ENCODE assay signal across 1 cellular context in genomic region chr15:45347989-45348388, GRCh38.
A peak's percentile ranks its signal among the peaks of the same experiment; 100 is the strongest.
TF ChIP-seq lines count a peak whose summit lies in the region.

No MANE protein-coding gene starts in this region.

TF ChIP-seq in HepG2, 621 proteins besides CTCF, POLR2A, EP300 and RAD21:
- TF ChIP-seq GLI4 (CRISPR knock-in tag; IDR thresholded peaks at IDR 0.05; ENCODE audit: borderline replicate concordance), result no peak
- peak; percentile 80 for TF ChIP-seq PPARG (CRISPR knock-in tag; conservative IDR thresholded peaks at IDR 0.05)
- TF ChIP-seq NFIC (IDR thresholded peaks at IDR 0.05; ENCODE audit: low read length), result no peak
- TF ChIP-seq RXRB (CRISPR knock-in tag; IDR thresholded peaks at IDR 0.05; ENCODE audit: borderline replicate concordance), result peak; percentile 48; the same call in 1 of the 2 replicates
- TF ChIP-seq ZNF263 (CRISPR knock-in tag; IDR thresholded peaks at IDR 0.05), result no peak
- TF ChIP-seq, protein P1, sequence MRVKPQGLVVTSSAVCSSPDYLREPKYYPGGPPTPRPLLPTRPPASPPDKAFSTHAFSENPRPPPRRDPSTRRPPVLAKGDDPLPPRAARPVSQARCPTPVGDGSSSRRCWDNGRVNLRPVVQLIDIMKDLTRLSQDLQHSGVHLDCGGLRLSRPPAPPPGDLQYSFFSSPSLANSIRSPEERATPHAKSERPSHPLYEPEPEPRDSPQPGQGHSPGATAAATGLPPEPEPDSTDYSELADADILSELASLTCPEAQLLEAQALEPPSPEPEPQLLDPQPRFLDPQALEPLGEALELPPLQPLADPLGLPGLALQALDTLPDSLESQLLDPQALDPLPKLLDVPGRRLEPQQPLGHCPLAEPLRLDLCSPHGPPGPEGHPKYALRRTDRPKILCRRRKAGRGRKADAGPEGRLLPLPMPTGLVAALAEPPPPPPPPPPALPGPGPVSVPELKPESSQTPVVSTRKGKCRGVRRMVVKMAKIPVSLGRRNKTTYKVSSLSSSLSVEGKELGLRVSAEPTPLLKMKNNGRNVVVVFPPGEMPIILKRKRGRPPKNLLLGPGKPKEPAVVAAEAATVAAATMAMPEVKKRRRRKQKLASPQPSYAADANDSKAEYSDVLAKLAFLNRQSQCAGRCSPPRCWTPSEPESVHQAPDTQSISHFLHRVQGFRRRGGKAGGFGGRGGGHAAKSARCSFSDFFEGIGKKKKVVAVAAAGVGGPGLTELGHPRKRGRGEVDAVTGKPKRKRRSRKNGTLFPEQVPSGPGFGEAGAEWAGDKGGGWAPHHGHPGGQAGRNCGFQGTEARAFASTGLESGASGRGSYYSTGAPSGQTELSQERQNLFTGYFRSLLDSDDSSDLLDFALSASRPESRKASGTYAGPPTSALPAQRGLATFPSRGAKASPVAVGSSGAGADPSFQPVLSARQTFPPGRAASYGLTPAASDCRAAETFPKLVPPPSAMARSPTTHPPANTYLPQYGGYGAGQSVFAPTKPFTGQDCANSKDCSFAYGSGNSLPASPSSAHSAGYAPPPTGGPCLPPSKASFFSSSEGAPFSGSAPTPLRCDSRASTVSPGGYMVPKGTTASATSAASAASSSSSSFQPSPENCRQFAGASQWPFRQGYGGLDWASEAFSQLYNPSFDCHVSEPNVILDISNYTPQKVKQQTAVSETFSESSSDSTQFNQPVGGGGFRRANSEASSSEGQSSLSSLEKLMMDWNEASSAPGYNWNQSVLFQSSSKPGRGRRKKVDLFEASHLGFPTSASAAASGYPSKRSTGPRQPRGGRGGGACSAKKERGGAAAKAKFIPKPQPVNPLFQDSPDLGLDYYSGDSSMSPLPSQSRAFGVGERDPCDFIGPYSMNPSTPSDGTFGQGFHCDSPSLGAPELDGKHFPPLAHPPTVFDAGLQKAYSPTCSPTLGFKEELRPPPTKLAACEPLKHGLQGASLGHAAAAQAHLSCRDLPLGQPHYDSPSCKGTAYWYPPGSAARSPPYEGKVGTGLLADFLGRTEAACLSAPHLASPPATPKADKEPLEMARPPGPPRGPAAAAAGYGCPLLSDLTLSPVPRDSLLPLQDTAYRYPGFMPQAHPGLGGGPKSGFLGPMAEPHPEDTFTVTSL (CRISPR knock-in tag; IDR thresholded peaks at IDR 0.05; ENCODE audit: borderline replicate concordance), result peak; percentile 29; the same call in 1 of the 2 replicates
- peak; percentile 42; the same call in 1 of the 2 replicates for TF ChIP-seq NR2F6 (IDR thresholded peaks at IDR 0.05)
- TF ChIP-seq NR2F6 (CRISPR knock-in tag; IDR thresholded peaks at IDR 0.05), result no peak
- TF ChIP-seq MED1 (CRISPR knock-in tag; IDR thresholded peaks at IDR 0.05), result peak; percentile 18; the same call in 1 of the 2 replicates
- TF ChIP-seq, protein P2, sequence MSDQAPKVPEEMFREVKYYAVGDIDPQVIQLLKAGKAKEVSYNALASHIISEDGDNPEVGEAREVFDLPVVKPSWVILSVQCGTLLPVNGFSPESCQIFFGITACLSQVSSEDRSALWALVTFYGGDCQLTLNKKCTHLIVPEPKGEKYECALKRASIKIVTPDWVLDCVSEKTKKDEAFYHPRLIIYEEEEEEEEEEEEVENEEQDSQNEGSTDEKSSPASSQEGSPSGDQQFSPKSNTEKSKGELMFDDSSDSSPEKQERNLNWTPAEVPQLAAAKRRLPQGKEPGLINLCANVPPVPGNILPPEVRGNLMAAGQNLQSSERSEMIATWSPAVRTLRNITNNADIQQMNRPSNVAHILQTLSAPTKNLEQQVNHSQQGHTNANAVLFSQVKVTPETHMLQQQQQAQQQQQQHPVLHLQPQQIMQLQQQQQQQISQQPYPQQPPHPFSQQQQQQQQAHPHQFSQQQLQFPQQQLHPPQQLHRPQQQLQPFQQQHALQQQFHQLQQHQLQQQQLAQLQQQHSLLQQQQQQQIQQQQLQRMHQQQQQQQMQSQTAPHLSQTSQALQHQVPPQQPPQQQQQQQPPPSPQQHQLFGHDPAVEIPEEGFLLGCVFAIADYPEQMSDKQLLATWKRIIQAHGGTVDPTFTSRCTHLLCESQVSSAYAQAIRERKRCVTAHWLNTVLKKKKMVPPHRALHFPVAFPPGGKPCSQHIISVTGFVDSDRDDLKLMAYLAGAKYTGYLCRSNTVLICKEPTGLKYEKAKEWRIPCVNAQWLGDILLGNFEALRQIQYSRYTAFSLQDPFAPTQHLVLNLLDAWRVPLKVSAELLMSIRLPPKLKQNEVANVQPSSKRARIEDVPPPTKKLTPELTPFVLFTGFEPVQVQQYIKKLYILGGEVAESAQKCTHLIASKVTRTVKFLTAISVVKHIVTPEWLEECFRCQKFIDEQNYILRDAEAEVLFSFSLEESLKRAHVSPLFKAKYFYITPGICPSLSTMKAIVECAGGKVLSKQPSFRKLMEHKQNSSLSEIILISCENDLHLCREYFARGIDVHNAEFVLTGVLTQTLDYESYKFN (CRISPR knock-in tag; conservative IDR thresholded peaks at IDR 0.05), result peak; percentile 54
- peak; percentile 77 for TF ChIP-seq ZEB1 (IDR thresholded peaks at IDR 0.05; ENCODE audit: insufficient replicate concordance, low read depth)
- TF ChIP-seq HNF4A (CRISPR knock-in tag; IDR thresholded peaks at IDR 0.05), result peak; percentile 54
- TF ChIP-seq BCL6 (CRISPR knock-in tag; IDR thresholded peaks at IDR 0.05), result 0 out of 2 replicates have a peak, but pooled peaks have one; percentile 10
- no peak for TF ChIP-seq KAT8 (CRISPR knock-in tag; IDR thresholded peaks at IDR 0.05)
- 0 out of 2 replicates have a peak, but pooled peaks have one; percentile 15 for TF ChIP-seq SAP130 (CRISPR knock-in tag; IDR thresholded peaks at IDR 0.05; ENCODE audit: low read depth)
- peak; percentile 46; the same call in 1 of the 2 replicates for TF ChIP-seq TCF7 (IDR thresholded peaks at IDR 0.05; ENCODE audit: low read depth)
- TF ChIP-seq ISL2 (CRISPR knock-in tag; IDR thresholded peaks at IDR 0.05), result peak; percentile 63; the same call in 1 of the 2 replicates
- TF ChIP-seq ARID2 (CRISPR knock-in tag; IDR thresholded peaks at IDR 0.05; ENCODE audit: borderline replicate concordance), result no peak
- TF ChIP-seq SOX13 (IDR thresholded peaks at IDR 0.05), result no peak
- 0 out of 4 replicates have a peak, but pooled peaks of 1 of the 2 experiments have one; percentile 10 for TF ChIP-seq SOX13 (CRISPR knock-in tag; conservative IDR thresholded peaks at IDR 0.05 in 1 of 2, IDR thresholded peaks at IDR 0.05 in 1 of 2)
- no peak for TF ChIP-seq ZNF816 (CRISPR knock-in tag; IDR thresholded peaks at IDR 0.05; ENCODE audit: borderline replicate concordance)
- TF ChIP-seq, protein P3, sequence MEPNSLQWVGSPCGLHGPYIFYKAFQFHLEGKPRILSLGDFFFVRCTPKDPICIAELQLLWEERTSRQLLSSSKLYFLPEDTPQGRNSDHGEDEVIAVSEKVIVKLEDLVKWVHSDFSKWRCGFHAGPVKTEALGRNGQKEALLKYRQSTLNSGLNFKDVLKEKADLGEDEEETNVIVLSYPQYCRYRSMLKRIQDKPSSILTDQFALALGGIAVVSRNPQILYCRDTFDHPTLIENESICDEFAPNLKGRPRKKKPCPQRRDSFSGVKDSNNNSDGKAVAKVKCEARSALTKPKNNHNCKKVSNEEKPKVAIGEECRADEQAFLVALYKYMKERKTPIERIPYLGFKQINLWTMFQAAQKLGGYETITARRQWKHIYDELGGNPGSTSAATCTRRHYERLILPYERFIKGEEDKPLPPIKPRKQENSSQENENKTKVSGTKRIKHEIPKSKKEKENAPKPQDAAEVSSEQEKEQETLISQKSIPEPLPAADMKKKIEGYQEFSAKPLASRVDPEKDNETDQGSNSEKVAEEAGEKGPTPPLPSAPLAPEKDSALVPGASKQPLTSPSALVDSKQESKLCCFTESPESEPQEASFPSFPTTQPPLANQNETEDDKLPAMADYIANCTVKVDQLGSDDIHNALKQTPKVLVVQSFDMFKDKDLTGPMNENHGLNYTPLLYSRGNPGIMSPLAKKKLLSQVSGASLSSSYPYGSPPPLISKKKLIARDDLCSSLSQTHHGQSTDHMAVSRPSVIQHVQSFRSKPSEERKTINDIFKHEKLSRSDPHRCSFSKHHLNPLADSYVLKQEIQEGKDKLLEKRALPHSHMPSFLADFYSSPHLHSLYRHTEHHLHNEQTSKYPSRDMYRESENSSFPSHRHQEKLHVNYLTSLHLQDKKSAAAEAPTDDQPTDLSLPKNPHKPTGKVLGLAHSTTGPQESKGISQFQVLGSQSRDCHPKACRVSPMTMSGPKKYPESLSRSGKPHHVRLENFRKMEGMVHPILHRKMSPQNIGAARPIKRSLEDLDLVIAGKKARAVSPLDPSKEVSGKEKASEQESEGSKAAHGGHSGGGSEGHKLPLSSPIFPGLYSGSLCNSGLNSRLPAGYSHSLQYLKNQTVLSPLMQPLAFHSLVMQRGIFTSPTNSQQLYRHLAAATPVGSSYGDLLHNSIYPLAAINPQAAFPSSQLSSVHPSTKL (CRISPR knock-in tag; IDR thresholded peaks at IDR 0.05), result peak; percentile 38
